Comparison of ENCODE assay signal across 33 cellular contexts in genomic region chr6:153780011-153780410, GRCh38.
DNase-seq lines count a peak whose midpoint lies in the region; ATAC-seq, FAIRE-seq and TF ChIP-seq lines count a peak whose summit lies in the region.
"Had no signal": no experiment of that assay in that cellular context is flagged by ENCODE, and none has a peak within 500 bp of the region (broad histone marks: within the 10 kb centered on the region; RNA-seq: fewer than 3 reads in every experiment).

No MANE protein-coding gene starts in this region.

- H3K36me3 ChIP-seq in HepG2 (replicated peaks in 1 of 2; ENCODE audit: control insufficient read depth in 1 of 2, insufficient read depth in 2 of 2, low read length in 2 of 2) (no peaks in the 10 kb centered on the region), right lobe of liver (no peaks in the 10 kb centered on the region), K562 (ENCODE audit: control insufficient read depth, insufficient read depth, low read length) (no peaks in the 10 kb centered on the region)
- H3K36me3 ChIP-seq: BE2C; BLaER1; BLaER1 treated with 17β-estradiol and CSF1 and Interleukin-3, amounts not matched to agents 10 nM and 100 nM had no signal

- H3K79me2 ChIP-seq in HepG2 (ENCODE audit: insufficient read depth, low read length), result no peaks in the 10 kb centered on the region
- H3K79me2 ChIP-seq in K562 (ENCODE audit: control insufficient read depth, insufficient read depth, low read length), result no peaks in the 10 kb centered on the region

- WGBS in HepG2 (ENCODE audit: low lambda C conversion rate), result 0% methylated on average over 1 of the region's 1 CpG
- 33% methylated on average over 1 of the region's 1 CpG for WGBS in right lobe of liver (ENCODE audit: insufficient coverage, low coverage, low lambda C conversion rate, missing lambda C conversion rate)
- WGBS in K562 (ENCODE audit: insufficient coverage, low coverage, missing lambda C conversion rate), result 0% methylated on average over 1 of the region's 1 CpG

- FAIRE-seq in HepG2 (lab: Jason Lieb, UNC) (no peak), K562 (lab: Jason Lieb, UNC) (no peak)
- FAIRE-seq: A204.1, A549, D721Med had no signal

- no peak for TF ChIP-seq RAD21 in HepG2 (CRISPR knock-in tag; IDR thresholded peaks at IDR 0.05)
- TF ChIP-seq RAD21 in K562 (CRISPR knock-in tag; conservative IDR thresholded peaks at IDR 0.05 in 1 of 2, IDR thresholded peaks at IDR 0.05 in 1 of 2), result no peak

- H3K4me1 ChIP-seq in HepG2 (ENCODE audit: insufficient read depth, low read length) (no peaks in the 10 kb centered on the region), right lobe of liver (no peaks in the 10 kb centered on the region), K562 (replicated peaks in 1 of 2; ENCODE audit: control insufficient read depth in 2 of 2, insufficient read depth in 2 of 2, low read length in 2 of 2) (no peaks in the 10 kb centered on the region)
- H3K4me1 ChIP-seq: A549; BE2C; BLaER1; BLaER1 treated with 17β-estradiol and CSF1 and Interleukin-3, amounts not matched to agents 10 nM and 100 nM; Caco-2 had no signal

- DNase-seq in HepG2 (ENCODE audit: low spot score) (no peak), right lobe of liver (no peak), K562 (ENCODE audit: extremely low read depth in 1 of 4, low spot score in 3 of 4) (no peak)
- no peak for DNase-seq in natural killer cell treated with Interleukin-12 subunit alpha and Interleukin-12 subunit beta and Interleukin-15 and Interleukin-18, amount 100 ng/mL, for 72 hours (ENCODE audit: low spot score)
- DNase-seq: 8988T; ACHN; AML-193; BE2C; C1 segment of cervical spinal cord; Caco-2; Calu3; CD4-positive, alpha-beta memory T cell; CD4-positive, alpha-beta T cell; CD4-positive, CD25-positive, alpha-beta regulatory T cell; CD8-positive, alpha-beta memory T cell; CD8-positive, alpha-beta T cell; COR-L47; DMS 273 treated with DMSO at 0.1 percent for 48 hours; DMS153; DMS53; DMS79; DMS79 treated with DMSO at 0.1 percent for 48 hours; DND-41; EL had no signal

- TF ChIP-seq EP300 in HepG2 (IDR thresholded peaks at IDR 0.05; ENCODE audit: low read depth in 2 of 2, low read length in 2 of 2) (no peak), HepG2 (CRISPR knock-in tag; IDR thresholded peaks at IDR 0.05; ENCODE audit: borderline replicate concordance) (no peak), K562 (IDR thresholded peaks at IDR 0.05; ENCODE audit: low read length) (no peak)

- H3K4me2 ChIP-seq in HepG2 (ENCODE audit: low read depth, low read length) (no peak overlapping the region), K562 (ENCODE audit: insufficient read depth, low read length) (no peak overlapping the region)
- H3K4me2 ChIP-seq: A549; BLaER1; BLaER1 treated with 17β-estradiol and CSF1 and Interleukin-3, amounts not matched to agents 10 nM and 100 nM had no signal

- H3K4me3 ChIP-seq in HepG2 (replicated peaks in 1 of 3; ENCODE audit: insufficient read depth in 1 of 3, low read depth in 2 of 3, low read length in 3 of 3) (no peak overlapping the region), right lobe of liver (no peak overlapping the region), K562 (no peak overlapping the region)
- H3K4me3 ChIP-seq: A549; BLaER1; BLaER1 treated with 17β-estradiol and CSF1 and Interleukin-3, amounts not matched to agents 10 nM and 100 nM had no signal

- H3K27ac ChIP-seq in HepG2 (ENCODE audit: extremely low read length, insufficient read depth, low read length), result no peak overlapping the region
- H3K27ac ChIP-seq in right lobe of liver, result no peak overlapping the region
- no peak overlapping the region for H3K27ac ChIP-seq in K562 (ENCODE audit: extremely low read depth, low read depth, low read length)
- H3K27ac ChIP-seq: 22Rv1; A549; BLaER1; BLaER1 treated with 17β-estradiol and CSF1 and Interleukin-3, amounts not matched to agents 10 nM and 100 nM; C4-2B had no signal

- H3K9ac ChIP-seq in HepG2 (ENCODE audit: insufficient read depth, low read depth, low read length) (no peak overlapping the region), K562 (ENCODE audit: insufficient read depth in 1 of 2, low read depth in 2 of 2, low read length in 2 of 2) (no peak overlapping the region)
- H3K9ac ChIP-seq: BLaER1; BLaER1 treated with 17β-estradiol and CSF1 and Interleukin-3, amounts not matched to agents 10 nM and 100 nM had no signal

- H4K20me1 ChIP-seq in HepG2 (ENCODE audit: insufficient read depth, low read length) (no peaks in the 10 kb centered on the region), K562 (replicated peaks; ENCODE audit: control insufficient read depth, insufficient read depth, low read length) (no peaks in the 10 kb centered on the region)
- H4K20me1 ChIP-seq: BLaER1; BLaER1 treated with 17β-estradiol and CSF1 and Interleukin-3, amounts not matched to agents 10 nM and 100 nM had no signal

- no peak overlapping the region for H3K27ac Mint-ChIP-seq in natural killer cell treated with Interleukin-12 subunit alpha and Interleukin-12 subunit beta and Interleukin-15 and Interleukin-18, amount 100 ng/mL, for 72 hours
- H3K27ac Mint-ChIP-seq: B cell; CD14-positive monocyte; CD4-positive, alpha-beta memory T cell; CD4-positive, alpha-beta T cell; CD4-positive, CD25-positive, alpha-beta regulatory T cell; CD8-positive, alpha-beta memory T cell; CD8-positive, alpha-beta T cell had no signal

- POLR2A ChIA-PET in HepG2 (lab: Yijun Ruan, JAX), result no interaction called here
- POLR2A ChIA-PET in K562 (lab: Yijun Ruan, JAX), result no interaction called here

- BruUV-seq in HepG2 (replicated peaks; lab: Mats Ljungman, UMichigan), result no TSS peak
- no TSS peak for BruUV-seq in K562 (replicated peaks; lab: Mats Ljungman, UMichigan)

- H3K9me3 ChIP-seq in HepG2 (ENCODE audit: low read length) (peaks cover 7% of the 10 kb centered on the region; the same call in 1 of the 2 replicates), right lobe of liver (no peaks in the 10 kb centered on the region), K562 (replicated peaks; ENCODE audit: control insufficient read depth, insufficient read depth, low read depth, low read length) (no peaks in the 10 kb centered on the region; the same call in 1 of the 2 replicates)
- H3K9me3 ChIP-seq: A549, BE2C, Caco-2 had no signal

- peaks cover 13% of the 10 kb centered on the region for H3K9me3 Mint-ChIP-seq in natural killer cell treated with Interleukin-12 subunit alpha and Interleukin-12 subunit beta and Interleukin-15 and Interleukin-18, amount 100 ng/mL, for 72 hours

- H3K4me3 Mint-ChIP-seq in natural killer cell treated with Interleukin-12 subunit alpha and Interleukin-12 subunit beta and Interleukin-15 and Interleukin-18, amount 100 ng/mL, for 72 hours, result no peak overlapping the region
- H3K4me3 Mint-ChIP-seq: B cell; CD14-positive monocyte; CD4-positive, alpha-beta memory T cell; CD4-positive, alpha-beta T cell; CD4-positive, CD25-positive, alpha-beta regulatory T cell; CD8-positive, alpha-beta memory T cell; CD8-positive, alpha-beta T cell had no signal

- no peaks in the 10 kb centered on the region for H3K9me1 ChIP-seq in K562 (ENCODE audit: control insufficient read depth, insufficient read depth, low read length)

- H2AFZ ChIP-seq in HepG2 (ENCODE audit: low read length) (no peak overlapping the region), K562 (ENCODE audit: low read depth, low read length) (no peak overlapping the region)

- intact Hi-C loops in HepG2 (cut with micrococcal nuclease; ENCODE audit: unreplicated experiment) (no loop called here), right lobe of liver (cut with DNase I) (no loop called here), K562 (cut with micrococcal nuclease) (no loop called here)

- no peaks in the 10 kb centered on the region for H3K4me1 Mint-ChIP-seq in natural killer cell treated with Interleukin-12 subunit alpha and Interleukin-12 subunit beta and Interleukin-15 and Interleukin-18, amount 100 ng/mL, for 72 hours (ENCODE audit: low read depth in 2 of 2)
- H3K4me1 Mint-ChIP-seq: B cell; CD14-positive monocyte; CD4-positive, alpha-beta memory T cell; CD4-positive, CD25-positive, alpha-beta regulatory T cell; CD8-positive, alpha-beta memory T cell had no signal

- CTCF ChIA-PET in HepG2 (lab: Yijun Ruan, JAX; ENCODE audit: low intra/inter-chr PET ratio, low total read pairs) (no interaction called here), K562 (lab: Yijun Ruan, JAX; ENCODE audit: low intra/inter-chr PET ratio) (no interaction called here)

- ATAC-seq in HepG2, result no peak
- no peak for ATAC-seq in right lobe of liver
- no peak for ATAC-seq in K562
- no peak for ATAC-seq in natural killer cell treated with Interleukin-12 subunit alpha and Interleukin-12 subunit beta and Interleukin-15 and Interleukin-18, amount 100 ng/mL, for 72 hours
- ATAC-seq: A549; CD8-positive, alpha-beta T cell had no signal

- no peak for TF ChIP-seq CTCF in HepG2 (CRISPR knock-in tag; IDR thresholded peaks at IDR 0.05)
- no peak for TF ChIP-seq CTCF in right lobe of liver (IDR thresholded peaks at IDR 0.05)
- TF ChIP-seq CTCF in K562 (IDR thresholded peaks at IDR 0.05 in 2 of 3, conservative IDR thresholded peaks at IDR 0.05 in 1 of 3; ENCODE audit: insufficient read depth in 2 of 3, low read depth in 1 of 3, low read length in 3 of 3), result no peak

- in situ Hi-C loops in HepG2 (cut with HindIII; ENCODE audit: extremely low pct_ligation_motif_present, low pct_unique_long_range_greater_than_20kb), result no loop called here
- in situ Hi-C loops in K562 (cut with MboI), result no loop called here

- no peaks in the 10 kb centered on the region for H3K27me3 Mint-ChIP-seq in natural killer cell treated with Interleukin-12 subunit alpha and Interleukin-12 subunit beta and Interleukin-15 and Interleukin-18, amount 100 ng/mL, for 72 hours
- H3K27me3 Mint-ChIP-seq: B cell; CD4-positive, alpha-beta memory T cell; CD4-positive, alpha-beta T cell; CD4-positive, CD25-positive, alpha-beta regulatory T cell; CD8-positive, alpha-beta memory T cell had no signal

- no peaks in the 10 kb centered on the region for H3K27me3 ChIP-seq in HepG2 (ENCODE audit: control insufficient read depth in 1 of 2, insufficient read depth in 2 of 2, low read length in 2 of 2)
- no peaks in the 10 kb centered on the region for H3K27me3 ChIP-seq in right lobe of liver
- no peaks in the 10 kb centered on the region for H3K27me3 ChIP-seq in K562 (ENCODE audit: control insufficient read depth in 2 of 2, insufficient read depth in 2 of 2, low read length in 2 of 2)
- H3K27me3 ChIP-seq: BE2C; BLaER1; BLaER1 treated with 17β-estradiol and CSF1 and Interleukin-3, amounts not matched to agents 10 nM and 100 nM had no signal

- H3K36me3 Mint-ChIP-seq in natural killer cell treated with Interleukin-12 subunit alpha and Interleukin-12 subunit beta and Interleukin-15 and Interleukin-18, amount 100 ng/mL, for 72 hours, result no peaks in the 10 kb centered on the region
- H3K36me3 Mint-ChIP-seq: CD14-positive monocyte; CD4-positive, alpha-beta memory T cell; CD4-positive, CD25-positive, alpha-beta regulatory T cell; CD8-positive, alpha-beta memory T cell; CD8-positive, alpha-beta T cell had no signal

- TF ChIP-seq POLR2A in HepG2 (IDR thresholded peaks at IDR 0.05; ENCODE audit: insufficient read depth in 1 of 2, low read depth in 2 of 2, low read length in 2 of 2), result no peak
- TF ChIP-seq POLR2A in right lobe of liver (IDR thresholded peaks at IDR 0.05), result no peak
- TF ChIP-seq POLR2A in K562 (conservative IDR thresholded peaks at IDR 0.05), result no peak

TF ChIP-seq in K562, 482 proteins besides CTCF, POLR2A, EP300 and RAD21 (continues in another document):
- TF ChIP-seq XRCC4 (IDR thresholded peaks at IDR 0.05; ENCODE audit: extremely low read depth, insufficient read depth, insufficient read length) (no peak), ASH1L (IDR thresholded peaks at IDR 0.05; ENCODE audit: borderline replicate concordance, low read depth, partially characterized antibody) (no peak)

Comparison
In these comparisons a context has a peak if more than half of its experiments do, and no peak if none do; other contexts are left out.
1. Of the 241 proteins assayed by ChIP-seq in both HepG2 and K562: peak only in HepG2: MAFF and MAFK; only in K562: MAFG; in both: none; in neither: 238.